ENCODE assay signal across 21 cellular contexts in genomic region chr19:3663838-3664237, GRCh38. TPM values are rescaled to one million over a fixed set of nuclear protein-coding genes. Genes with fewer than 3 reads are reported as not detected.
DNase-seq lines count a peak whose midpoint lies in the region; ATAC-seq, FAIRE-seq and TF ChIP-seq lines count a peak whose summit lies in the region.
"Had no signal": no experiment of that assay in that cellular context is flagged by ENCODE, and none has a peak within 500 bp of the region (broad histone marks: within the 10 kb centered on the region; RNA-seq: fewer than 3 reads in every experiment).

No MANE protein-coding gene starts in this region.

- H3K27ac Mint-ChIP-seq in GM23338 (peak overlapping the region; percentile 36; the same call in 1 of the 2 replicates), astrocyte (ENCODE audit: unreplicated experiment) (peak overlapping the region; percentile 43), glutamatergic neuron (ENCODE audit: unreplicated experiment) (peak overlapping the region; percentile 11)
- H3K27ac Mint-ChIP-seq in effector memory CD8-positive, alpha-beta T cell, result no peak overlapping the region
- H3K27ac Mint-ChIP-seq: CD4-positive, CD25-positive, alpha-beta regulatory T cell; CD8-positive, alpha-beta T cell had no signal

- no peaks in the 10 kb centered on the region for H3K9me3 ChIP-seq in astrocyte (ENCODE audit: insufficient read depth, low read depth, low read length)
- no peaks in the 10 kb centered on the region for H3K9me3 ChIP-seq in MG63
- H3K9me3 ChIP-seq: BLaER1 had no signal

- H3K4me2 ChIP-seq in GM23338 (no peak overlapping the region), astrocyte (ENCODE audit: low read length) (no peak overlapping the region)

- H3K4me3 Mint-ChIP-seq in GM23338 (no peak overlapping the region), astrocyte (ENCODE audit: unreplicated experiment) (peak overlapping the region; percentile 9), glutamatergic neuron (ENCODE audit: unreplicated experiment) (no peak overlapping the region)
- H3K4me3 Mint-ChIP-seq in effector memory CD8-positive, alpha-beta T cell, result no peak overlapping the region
- H3K4me3 Mint-ChIP-seq: CD4-positive, CD25-positive, alpha-beta regulatory T cell; CD8-positive, alpha-beta T cell had no signal

- H3K27me3 ChIP-seq in GM23338 (ENCODE audit: insufficient read depth) (no peaks in the 10 kb centered on the region), astrocyte (ENCODE audit: insufficient read depth, low read length) (no peaks in the 10 kb centered on the region), MG63 (no peaks in the 10 kb centered on the region)
- H3K27me3 ChIP-seq: BLaER1 had no signal

- peaks cover 5% of the 10 kb centered on the region; the same call in 1 of the 3 replicates for H3K4me1 Mint-ChIP-seq in GM23338
- H3K4me1 Mint-ChIP-seq in astrocyte (ENCODE audit: low read depth, unreplicated experiment), result peaks cover 8% of the 10 kb centered on the region
- peaks cover 19% of the 10 kb centered on the region for H3K4me1 Mint-ChIP-seq in glutamatergic neuron (ENCODE audit: low read depth, unreplicated experiment)
- H3K4me1 Mint-ChIP-seq in effector memory CD8-positive, alpha-beta T cell (ENCODE audit: low read depth in 2 of 2), result peaks cover 12 to 13% of the 10 kb centered on the region in 2 donors

- H4K20me1 ChIP-seq in GM23338 (replicated peaks; ENCODE audit: insufficient read depth), result no peaks in the 10 kb centered on the region; the same call in 1 of the 2 replicates
- peaks cover 44% of the 10 kb centered on the region for H4K20me1 ChIP-seq in astrocyte (ENCODE audit: insufficient read depth, low read length)

- H3K27me3 Mint-ChIP-seq in GM23338 (ENCODE audit: insufficient read depth, low read depth, poor library complexity), result peaks cover 14% of the 10 kb centered on the region
- H3K27me3 Mint-ChIP-seq in astrocyte (ENCODE audit: low read depth, unreplicated experiment), result no peaks in the 10 kb centered on the region
- peaks cover 20% of the 10 kb centered on the region for H3K27me3 Mint-ChIP-seq in glutamatergic neuron (ENCODE audit: unreplicated experiment)
- H3K27me3 Mint-ChIP-seq in effector memory CD8-positive, alpha-beta T cell, result no peaks in the 10 kb centered on the region
- H3K27me3 Mint-ChIP-seq: CD4-positive, CD25-positive, alpha-beta regulatory T cell had no signal

- ATAC-seq in GM23338, result no peak
- ATAC-seq in effector memory CD8-positive, alpha-beta T cell (replicated peaks), result no peak
- ATAC-seq in SK-N-SH treated with all-trans-retinoic acid at 6 μM for 48 hours, result no peak
- ATAC-seq: CD8-positive, alpha-beta T cell had no signal

- TF ChIP-seq CTCF in GM23338 (conservative IDR thresholded peaks at IDR 0.05; ENCODE audit: low read depth in 2 of 2) (no peak), astrocyte (IDR thresholded peaks at IDR 0.05; ENCODE audit: insufficient read depth, low read depth, low read length) (no peak), glutamatergic neuron (IDR thresholded peaks at IDR 0.05; ENCODE audit: partially characterized antibody, unreplicated experiment) (no peak)

- H3K4me1 ChIP-seq in GM23338 (ENCODE audit: insufficient read depth) (no peaks in the 10 kb centered on the region), astrocyte (ENCODE audit: insufficient read depth, low read length) (peaks cover 8% of the 10 kb centered on the region)

- no peaks in the 10 kb centered on the region for H3K36me3 ChIP-seq in GM23338 (ENCODE audit: insufficient read depth)
- no peaks in the 10 kb centered on the region for H3K36me3 ChIP-seq in astrocyte (ENCODE audit: insufficient read depth, low read length)
- no peaks in the 10 kb centered on the region for H3K36me3 ChIP-seq in MG63

- DNase-seq in GM23338 (ENCODE audit: low spot score) (no peak), astrocyte (ENCODE audit: low read depth) (no peak), glutamatergic neuron (no peak), MG63 (no peak)
- DNase-seq in effector memory CD8-positive, alpha-beta T cell, result no peak
- DNase-seq: CD4-positive, CD25-positive, alpha-beta regulatory T cell; CD8-positive, alpha-beta T cell; DMS 273 treated with DMSO at 0.1 percent for 48 hours; DMS79; EL; GF-D8; GOT3; HCEC 1CT had no signal

- no peak for FAIRE-seq in astrocyte (lab: Jason Lieb, UNC)
- FAIRE-seq: D721Med, GM12891, GM18507, H54 had no signal

- H3K9me2 ChIP-seq in GM23338 (ENCODE audit: insufficient read depth), result no peaks in the 10 kb centered on the region

- no peaks in the 10 kb centered on the region for H3K79me2 ChIP-seq in GM23338 (replicated peaks; ENCODE audit: insufficient read depth)
- H3K79me2 ChIP-seq in astrocyte (ENCODE audit: insufficient read depth, low read length), result peaks cover 9% of the 10 kb centered on the region

- H3K9ac ChIP-seq in astrocyte (ENCODE audit: low read length), result no peak overlapping the region

- H3K9me3 Mint-ChIP-seq in GM23338 (no peaks in the 10 kb centered on the region), astrocyte (ENCODE audit: unreplicated experiment) (no peaks in the 10 kb centered on the region), glutamatergic neuron (ENCODE audit: unreplicated experiment) (peaks cover 16% of the 10 kb centered on the region)
- no peaks in the 10 kb centered on the region for H3K9me3 Mint-ChIP-seq in effector memory CD8-positive, alpha-beta T cell
- H3K9me3 Mint-ChIP-seq: CD4-positive, CD25-positive, alpha-beta regulatory T cell; CD8-positive, alpha-beta T cell had no signal

- H2AFZ ChIP-seq in GM23338 (no peak overlapping the region), astrocyte (ENCODE audit: low read depth, low read length) (no peak overlapping the region)

- H3K27ac ChIP-seq in GM23338 (ENCODE audit: low read depth) (no peak overlapping the region), astrocyte (ENCODE audit: low read depth, low read length) (no peak overlapping the region)
- H3K27ac ChIP-seq: C4-2B had no signal

- H3F3A ChIP-seq in GM23338 (replicated peaks; ENCODE audit: low read depth), result no peaks in the 10 kb centered on the region

- H3K4me3 ChIP-seq in GM23338 (no peak overlapping the region), astrocyte (ENCODE audit: insufficient read depth, low read depth, low read length) (no peak overlapping the region), MG63 (no peak overlapping the region)
- H3K4me3 ChIP-seq: BLaER1 had no signal

- H3K36me3 Mint-ChIP-seq in GM23338 (ENCODE audit: low read depth), result peaks cover 23% of the 10 kb centered on the region
- peaks cover 15% of the 10 kb centered on the region for H3K36me3 Mint-ChIP-seq in astrocyte (ENCODE audit: low read depth, unreplicated experiment)
- peaks cover 7% of the 10 kb centered on the region for H3K36me3 Mint-ChIP-seq in glutamatergic neuron (ENCODE audit: unreplicated experiment)
- H3K36me3 Mint-ChIP-seq in effector memory CD8-positive, alpha-beta T cell (ENCODE audit: insufficient read depth), result peaks cover 10% of the 10 kb centered on the region

TF ChIP-seq in GM23338, 12 proteins besides CTCF, POLR2A, EP300 and RAD21 (continues in another document):
- no peak for TF ChIP-seq ZNF331 (CRISPR knock-in tag; IDR thresholded peaks at IDR 0.05; ENCODE audit: low read depth)
- no peak for TF ChIP-seq ETS1 (IDR thresholded peaks at IDR 0.05)
- TF ChIP-seq NANOG (IDR thresholded peaks at IDR 0.05; ENCODE audit: borderline replicate concordance), result no peak
- TF ChIP-seq JUNB (IDR thresholded peaks at IDR 0.05; ENCODE audit: unreplicated experiment), result no peak

TF ChIP-seq in SK-N-SH treated with all-trans-retinoic acid at 6 μM for 48 hours, 23 proteins besides CTCF, POLR2A, EP300 and RAD21 (continues in another document):
- TF ChIP-seq ZFP30 (CRISPR knock-in tag; IDR thresholded peaks at IDR 0.05) (no peak), PATZ1 (CRISPR knock-in tag; IDR thresholded peaks at IDR 0.05; ENCODE audit: borderline replicate concordance) (no peak), ISL1 (CRISPR knock-in tag; IDR thresholded peaks at IDR 0.05) (no peak), ZNF565 (CRISPR knock-in tag; conservative IDR thresholded peaks at IDR 0.05; ENCODE audit: low read depth) (no peak)

RNA-seq across cellular contexts. Expression of gene PIP5K1C, which starts 36.4 kb away (rescaled TPM):
- total RNA-seq in GM23338 (2014; rRNA removed; shearing (Covaris generic)), result 35.2 and 46.7 TPM in 2 replicates
- 11.8 and 13.5 TPM in 2 replicates for polyA plus RNA-seq in GM23338 (2016; fragmentation: Nextera tagmentation; extraction: Ambion mirVana)
- total RNA-seq in astrocyte (42.0 and 44.2 TPM in 2 replicates), glutamatergic neuron (ENCODE audit: unreplicated experiment) (169 TPM)
- 2.8 and 5.6 TPM in 2 replicates for total RNA-seq in MG63 (2014; rRNA removed; shearing (Covaris generic); ENCODE audit: low replicate concordance)

RNA-seq across cellular contexts. Expression of gene CACTIN, which starts 37.2 kb away (rescaled TPM):
- total RNA-seq in GM23338 (2014; rRNA removed; shearing (Covaris generic)), result 47.4 and 47.7 TPM in 2 replicates
- polyA plus RNA-seq in GM23338 (2016; fragmentation: Nextera tagmentation; extraction: Ambion mirVana), result 14.3 and 16.9 TPM in 2 replicates
- total RNA-seq in astrocyte (22.0 and 26.7 TPM in 2 replicates), glutamatergic neuron (ENCODE audit: unreplicated experiment) (29.7 TPM)
- 13.1 and 25.3 TPM in 2 replicates for total RNA-seq in MG63 (2014; rRNA removed; shearing (Covaris generic); ENCODE audit: low replicate concordance)

RNA-seq across cellular contexts. Expression of gene TJP3, which starts 44.3 kb away (rescaled TPM):
- 19.8 and 23.9 TPM in 2 replicates for total RNA-seq in GM23338 (2014; rRNA removed; shearing (Covaris generic))
- polyA plus RNA-seq in GM23338 (2016; fragmentation: Nextera tagmentation; extraction: Ambion mirVana), result 14.1 and 18.2 TPM in 2 replicates
- total RNA-seq in astrocyte (0.58 and 2.0 TPM in 2 replicates), glutamatergic neuron (ENCODE audit: unreplicated experiment) (3.1 TPM)
- total RNA-seq in MG63 (2014; rRNA removed; shearing (Covaris generic); ENCODE audit: low replicate concordance), result not detected in 2 replicates
- total RNA-seq: A673 had no signal

RNA-seq across cellular contexts. Expression of gene TBXA2R, which starts 57.2 kb away (rescaled TPM):
- total RNA-seq in GM23338 (2014; rRNA removed; shearing (Covaris generic)), result 0.73 and 0.82 TPM in 2 replicates
- 0.42 and 0.47 TPM in 2 replicates for polyA plus RNA-seq in GM23338 (2016; fragmentation: Nextera tagmentation; extraction: Ambion mirVana)
- total RNA-seq in astrocyte (0.31 and 0.39 TPM in 2 replicates), glutamatergic neuron (ENCODE audit: unreplicated experiment) (not detected)
- total RNA-seq in MG63 (2014; rRNA removed; shearing (Covaris generic); ENCODE audit: low replicate concordance), result 1.9 and 2.1 TPM in 2 replicates

Comparison
In these comparisons a context has a peak if more than half of its experiments do, and no peak if none do; other contexts are left out.
1. H3K27ac Mint-ChIP-seq: peak in GM23338 (single experiment), astrocyte (single experiment) and glutamatergic neuron (single experiment); none in effector memory CD8-positive, alpha-beta T cell (0 of 2).